In the genomic region with DNA sequence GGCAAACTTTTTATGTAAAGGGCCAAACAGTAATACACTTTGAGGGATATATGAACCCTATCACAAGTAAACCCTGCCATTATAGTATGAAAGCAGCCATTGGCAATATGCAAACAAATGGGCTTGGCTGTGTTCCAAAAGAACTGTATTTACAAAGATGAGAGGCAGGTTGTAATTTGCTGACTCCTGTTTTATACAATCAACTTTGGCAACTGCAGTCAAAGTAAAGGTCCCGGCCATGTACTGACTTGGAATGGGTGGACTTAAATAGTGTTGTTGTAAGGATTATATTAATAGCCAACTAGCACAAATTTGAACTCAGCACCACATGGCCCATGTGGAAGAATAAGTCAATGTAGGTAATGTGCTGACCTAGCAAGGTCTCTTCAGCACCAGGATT, we compare ENCODE assay signal across 16 cellular contexts.
A peak's percentile ranks its signal among the peaks of the same experiment; 100 is the strongest.
DNase-seq lines count a peak whose midpoint lies in the region; ATAC-seq, FAIRE-seq and TF ChIP-seq lines count a peak whose summit lies in the region.
"Had no signal": no experiment of that assay in that cellular context is flagged by ENCODE, and none has a peak within 500 bp of the region (broad histone marks: within the 10 kb centered on the region; RNA-seq: fewer than 3 reads in every experiment).

No MANE protein-coding gene starts in this region.

- no peaks in the 10 kb centered on the region for H3K36me3 ChIP-seq in K562 (ENCODE audit: control insufficient read depth, insufficient read depth, low read length)
- H3K36me3 ChIP-seq: right lobe of liver had no signal

- TF ChIP-seq POLR2A in K562 (conservative IDR thresholded peaks at IDR 0.05), result no peak

- 6% methylated on average over 1 of the region's 1 CpG for WGBS in K562 (ENCODE audit: insufficient coverage, low coverage, missing lambda C conversion rate)

- no peaks in the 10 kb centered on the region for H3K4me1 ChIP-seq in K562 (replicated peaks in 1 of 2; ENCODE audit: control insufficient read depth in 2 of 2, insufficient read depth in 2 of 2, low read length in 2 of 2)
- H3K4me1 ChIP-seq: gastroesophageal sphincter, right lobe of liver had no signal

- no peak for TF ChIP-seq CTCF in K562 (IDR thresholded peaks at IDR 0.05 in 2 of 3, conservative IDR thresholded peaks at IDR 0.05 in 1 of 3; ENCODE audit: insufficient read depth in 2 of 3, low read depth in 1 of 3, low read length in 3 of 3)

- no TSS peak for BruUV-seq in K562 (replicated peaks; lab: Mats Ljungman, UMichigan)

- no peaks in the 10 kb centered on the region for H3K79me2 ChIP-seq in K562 (ENCODE audit: control insufficient read depth, insufficient read depth, low read length)

- POLR2A ChIA-PET in K562 (lab: Yijun Ruan, JAX), result no interaction called here

- no peak for FAIRE-seq in K562 (lab: Jason Lieb, UNC)

- H2AFZ ChIP-seq in K562 (ENCODE audit: low read depth, low read length), result no peak overlapping the region

- DNase-seq in DMS153 (lab: John Stamatoyannopoulos, UW) (peak; percentile 65), NCI-H1417 treated with DMSO at 0.1 percent for 48 hours (lab: John Stamatoyannopoulos, UW) (peak; percentile 53), NCI-H446 (lab: John Stamatoyannopoulos, UW) (peak; percentile 6 to 56), K562 (ENCODE audit: extremely low read depth in 1 of 4, low spot score in 3 of 4) (no peak), LoVo (ENCODE audit: low spot score) (no peak), AG08396 (ENCODE audit: low spot score) (no peak)
- DNase-seq in activated CD4-positive, alpha-beta T cell treated with anti-CD3 and anti-CD28 coated beads, Interleukin-2, amount 50 U/mL, for 4 hours, result no peak
- DNase-seq: activated CD8-positive, alpha-beta T cell treated with anti-CD3 and anti-CD28 coated beads, Interleukin-2, amount 10 ng/mL, durations not matched to agents 7 days and 5 days; activated T-cell treated with anti-CD3 and anti-CD28 coated beads, Interleukin-2, amount 50 U/mL, for 72 hours; CD8-positive, alpha-beta T cell; nucleus accumbens; right lobe of liver; stimulated activated naive CD8-positive, alpha-beta T cell treated with anti-CD3 and anti-CD28 coated beads, Interleukin-15, amount 100 ng/mL, for 72 hours had no signal

- intact Hi-C loops in K562 (cut with micrococcal nuclease), result no loop called here

- no peaks in the 10 kb centered on the region for H3K27me3 ChIP-seq in K562 (ENCODE audit: control insufficient read depth in 2 of 2, insufficient read depth in 2 of 2, low read length in 2 of 2)
- H3K27me3 ChIP-seq: gastroesophageal sphincter, right lobe of liver had no signal

- H3K4me2 ChIP-seq in K562 (ENCODE audit: insufficient read depth, low read length), result no peak overlapping the region

- no peaks in the 10 kb centered on the region for H3K9me1 ChIP-seq in K562 (ENCODE audit: control insufficient read depth, insufficient read depth, low read length)

- TF ChIP-seq RAD21 in K562 (CRISPR knock-in tag; conservative IDR thresholded peaks at IDR 0.05 in 1 of 2, IDR thresholded peaks at IDR 0.05 in 1 of 2), result no peak

- no peaks in the 10 kb centered on the region for H3K9me3 ChIP-seq in K562 (replicated peaks; ENCODE audit: control insufficient read depth, insufficient read depth, low read depth, low read length)
- H3K9me3 ChIP-seq: right lobe of liver had no signal

- CTCF ChIA-PET in K562 (lab: Yijun Ruan, JAX; ENCODE audit: low intra/inter-chr PET ratio), result no interaction called here

- no peak overlapping the region for H3K27ac ChIP-seq in K562 (ENCODE audit: extremely low read depth, low read depth, low read length)
- H3K27ac ChIP-seq: gastroesophageal sphincter, right lobe of liver, RWPE1 had no signal

- in situ Hi-C loops in K562 (cut with MboI), result no loop called here

- no peak overlapping the region for H3K4me3 ChIP-seq in K562
- H3K4me3 ChIP-seq: gastroesophageal sphincter, right lobe of liver had no signal

- no peak overlapping the region for H3K9ac ChIP-seq in K562 (ENCODE audit: insufficient read depth in 1 of 2, low read depth in 2 of 2, low read length in 2 of 2)

- no peaks in the 10 kb centered on the region for H4K20me1 ChIP-seq in K562 (replicated peaks; ENCODE audit: control insufficient read depth, insufficient read depth, low read length)

- ATAC-seq in K562, result no peak
- ATAC-seq in HG03039 (IDR thresholded peaks at IDR 0.05; ENCODE audit: unreplicated experiment), result no peak
- ATAC-seq: activated CD8-positive, alpha-beta T cell treated with anti-CD3 and anti-CD28 coated beads, Interleukin-2, amount 10 ng/mL, durations not matched to agents 7 days and 5 days; activated T-cell treated with anti-CD3 and anti-CD28 coated beads, Interleukin-2, amount 50 U/mL, for 72 hours; CD8-positive, alpha-beta T cell; gastroesophageal sphincter; stimulated activated naive CD8-positive, alpha-beta T cell treated with anti-CD3 and anti-CD28 coated beads, Interleukin-15, amount 100 ng/mL, for 72 hours had no signal

- TF ChIP-seq EP300 in K562 (IDR thresholded peaks at IDR 0.05; ENCODE audit: low read length), result no peak

TF ChIP-seq in K562, 482 proteins besides CTCF, POLR2A, EP300 and RAD21 (continues in another document):
- no peak for TF ChIP-seq RBM22 (IDR thresholded peaks at IDR 0.05; ENCODE audit: low read depth, low read length, poor library complexity, severe bottlenecking)
- TF ChIP-seq PURB (CRISPR knock-in tag; IDR thresholded peaks at IDR 0.05; ENCODE audit: low read depth), result no peak
- peak; percentile 63 for TF ChIP-seq ZNF316 (IDR thresholded peaks at IDR 0.05)
- no peak for TF ChIP-seq HNRNPH1 (optimal IDR thresholded peaks at IDR 0.05; ENCODE audit: low read depth, low read length)
- no peak for TF ChIP-seq MXD1 (CRISPR knock-in tag; IDR thresholded peaks at IDR 0.05; ENCODE audit: borderline replicate concordance, poor library complexity, severe bottlenecking)
- TF ChIP-seq RFX1 (IDR thresholded peaks at IDR 0.05), result no peak
- TF ChIP-seq MEIS2 (IDR thresholded peaks at IDR 0.05; ENCODE audit: partially characterized antibody), result no peak
- TF ChIP-seq, protein P1, sequence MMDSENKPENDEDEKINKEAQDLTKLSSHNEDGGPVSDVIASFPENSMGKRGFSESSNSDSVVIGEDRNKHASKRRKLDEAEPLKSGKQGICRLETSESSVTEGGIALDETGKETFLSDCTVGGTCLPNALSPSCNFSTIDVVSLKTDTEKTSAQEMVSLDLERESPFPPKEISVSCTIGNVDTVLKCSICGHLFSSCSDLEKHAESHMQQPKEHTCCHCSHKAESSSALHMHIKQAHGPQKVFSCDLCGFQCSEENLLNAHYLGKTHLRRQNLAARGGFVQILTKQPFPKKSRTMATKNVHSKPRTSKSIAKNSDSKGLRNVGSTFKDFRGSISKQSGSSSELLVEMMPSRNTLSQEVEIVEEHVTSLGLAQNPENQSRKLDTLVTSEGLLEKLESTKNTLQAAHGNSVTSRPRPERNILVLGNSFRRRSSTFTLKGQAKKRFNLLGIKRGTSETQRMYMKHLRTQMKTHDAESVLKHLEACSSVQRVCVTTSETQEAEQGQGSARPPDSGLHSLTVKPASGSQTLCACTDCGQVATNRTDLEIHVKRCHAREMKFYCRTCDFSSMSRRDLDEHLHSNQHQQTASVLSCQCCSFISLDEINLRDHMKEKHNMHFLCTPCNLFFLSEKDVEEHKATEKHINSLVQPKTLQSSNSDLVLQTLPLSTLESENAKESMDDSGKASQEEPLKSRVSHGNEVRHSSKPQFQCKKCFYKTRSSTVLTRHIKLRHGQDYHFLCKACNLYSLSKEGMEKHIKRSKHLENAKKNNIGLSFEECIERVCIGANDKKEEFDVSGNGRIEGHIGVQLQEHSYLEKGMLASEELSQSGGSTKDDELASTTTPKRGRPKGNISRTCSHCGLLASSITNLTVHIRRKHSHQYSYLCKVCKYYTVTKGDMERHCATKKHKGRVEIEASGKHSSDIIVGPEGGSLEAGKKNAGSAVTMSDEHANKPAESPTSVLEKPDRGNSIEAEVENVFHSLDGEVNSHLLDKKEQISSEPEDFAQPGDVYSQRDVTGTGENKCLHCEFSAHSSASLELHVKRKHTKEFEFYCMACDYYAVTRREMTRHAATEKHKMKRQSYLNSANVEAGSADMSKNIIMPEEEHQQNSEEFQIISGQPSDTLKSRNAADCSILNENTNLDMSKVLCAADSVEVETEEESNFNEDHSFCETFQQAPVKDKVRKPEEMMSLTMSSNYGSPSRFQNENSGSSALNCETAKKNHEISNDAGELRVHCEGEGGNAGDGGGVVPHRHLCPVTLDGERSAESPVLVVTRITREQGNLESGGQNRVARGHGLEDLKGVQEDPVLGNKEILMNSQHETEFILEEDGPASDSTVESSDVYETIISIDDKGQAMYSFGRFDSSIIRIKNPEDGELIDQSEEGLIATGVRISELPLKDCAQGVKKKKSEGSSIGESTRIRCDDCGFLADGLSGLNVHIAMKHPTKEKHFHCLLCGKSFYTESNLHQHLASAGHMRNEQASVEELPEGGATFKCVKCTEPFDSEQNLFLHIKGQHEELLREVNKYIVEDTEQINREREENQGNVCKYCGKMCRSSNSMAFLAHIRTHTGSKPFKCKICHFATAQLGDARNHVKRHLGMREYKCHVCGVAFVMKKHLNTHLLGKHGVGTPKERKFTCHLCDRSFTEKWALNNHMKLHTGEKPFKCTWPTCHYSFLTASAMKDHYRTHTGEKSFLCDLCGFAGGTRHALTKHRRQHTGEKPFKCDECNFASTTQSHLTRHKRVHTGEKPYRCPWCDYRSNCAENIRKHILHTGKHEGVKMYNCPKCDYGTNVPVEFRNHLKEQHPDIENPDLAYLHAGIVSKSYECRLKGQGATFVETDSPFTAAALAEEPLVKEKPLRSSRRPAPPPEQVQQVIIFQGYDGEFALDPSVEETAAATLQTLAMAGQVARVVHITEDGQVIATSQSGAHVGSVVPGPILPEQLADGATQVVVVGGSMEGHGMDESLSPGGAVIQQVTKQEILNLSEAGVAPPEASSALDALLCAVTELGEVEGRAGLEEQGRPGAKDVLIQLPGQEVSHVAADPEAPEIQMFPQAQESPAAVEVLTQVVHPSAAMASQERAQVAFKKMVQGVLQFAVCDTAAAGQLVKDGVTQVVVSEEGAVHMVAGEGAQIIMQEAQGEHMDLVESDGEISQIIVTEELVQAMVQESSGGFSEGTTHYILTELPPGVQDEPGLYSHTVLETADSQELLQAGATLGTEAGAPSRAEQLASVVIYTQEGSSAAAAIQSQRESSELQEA (IDR thresholded peaks at IDR 0.05; ENCODE audit: low read depth), result no peak

Comparison
In these comparisons a context has a peak if more than half of its experiments do, and no peak if none do; other contexts are left out.
1. DNase-seq: peak in DMS153 (single experiment), NCI-H1417 treated with DMSO at 0.1 percent for 48 hours (single experiment) and NCI-H446 (2 of 2); none in K562 (0 of 4), LoVo (single experiment), AG08396 (single experiment) and activated CD4-positive, alpha-beta T cell treated with anti-CD3 and anti-CD28 coated beads, Interleukin-2, amount 50 U/mL, for 4 hours (0 of 2).